1 cellular context compared by ENCODE assay signal in the genomic region with DNA sequence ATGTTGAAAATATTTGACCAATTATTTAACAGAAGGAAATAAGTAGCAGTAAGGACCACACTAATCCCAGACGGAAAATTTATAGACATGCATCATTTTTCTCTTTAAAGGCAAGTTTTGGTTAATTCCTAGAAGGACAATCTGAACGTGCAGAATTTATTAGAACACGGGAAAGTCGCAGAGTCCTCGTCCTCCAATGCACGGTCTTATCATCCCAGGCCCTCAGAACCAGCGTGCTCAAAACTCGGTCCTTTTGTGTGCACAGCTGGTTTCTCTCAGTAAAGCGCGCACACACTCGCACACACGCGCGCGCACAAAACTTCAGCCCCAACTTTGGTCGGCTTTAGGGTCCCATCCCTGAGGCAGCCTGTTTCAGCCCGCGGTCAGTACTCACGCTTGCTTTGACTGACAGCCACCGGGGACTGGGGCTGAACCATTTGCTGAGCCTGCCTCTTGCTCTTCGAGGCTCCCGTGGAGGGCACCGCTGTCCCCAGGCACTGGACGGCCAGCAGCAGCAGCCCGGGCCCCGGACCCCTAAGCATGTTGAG.
TF ChIP-seq lines count a peak whose summit lies in the region.

No MANE protein-coding gene starts in this region.

TF ChIP-seq in IMR-90, 13 proteins besides CTCF, POLR2A, EP300 and RAD21:
- TF ChIP-seq FOS (IDR thresholded peaks at IDR 0.05; ENCODE audit: low read depth, low read length) (no peak), CEBPB (IDR thresholded peaks at IDR 0.05; ENCODE audit: low read depth, low read length) (no peak), MAZ (IDR thresholded peaks at IDR 0.05; ENCODE audit: borderline replicate concordance, low read depth, low read length) (no peak), RCOR1 (IDR thresholded peaks at IDR 0.05; ENCODE audit: insufficient replicate concordance, low read length) (no peak), CHD1 (IDR thresholded peaks at IDR 0.05; ENCODE audit: low read depth, low read length) (0 out of 2 replicates have a peak, but pooled peaks have one; percentile 26), RFX5 (IDR thresholded peaks at IDR 0.05; ENCODE audit: low read depth, low read length) (no peak), BHLHE40 (IDR thresholded peaks at IDR 0.05; ENCODE audit: low read depth, low read length) (no peak), MXI1 (IDR thresholded peaks at IDR 0.05; ENCODE audit: borderline replicate concordance, low read depth, low read length) (peak; percentile 71), SMC3 (IDR thresholded peaks at IDR 0.05; ENCODE audit: low read depth, low read length) (no peak), NFE2L2 (IDR thresholded peaks at IDR 0.05; ENCODE audit: low read depth, low read length) (no peak), MAFK (IDR thresholded peaks at IDR 0.05; ENCODE audit: low read depth, low read length) (no peak)
- TF ChIP-seq, protein P1, sequence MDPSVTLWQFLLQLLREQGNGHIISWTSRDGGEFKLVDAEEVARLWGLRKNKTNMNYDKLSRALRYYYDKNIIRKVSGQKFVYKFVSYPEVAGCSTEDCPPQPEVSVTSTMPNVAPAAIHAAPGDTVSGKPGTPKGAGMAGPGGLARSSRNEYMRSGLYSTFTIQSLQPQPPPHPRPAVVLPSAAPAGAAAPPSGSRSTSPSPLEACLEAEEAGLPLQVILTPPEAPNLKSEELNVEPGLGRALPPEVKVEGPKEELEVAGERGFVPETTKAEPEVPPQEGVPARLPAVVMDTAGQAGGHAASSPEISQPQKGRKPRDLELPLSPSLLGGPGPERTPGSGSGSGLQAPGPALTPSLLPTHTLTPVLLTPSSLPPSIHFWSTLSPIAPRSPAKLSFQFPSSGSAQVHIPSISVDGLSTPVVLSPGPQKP (IDR thresholded peaks at IDR 0.05; ENCODE audit: borderline replicate concordance, low read depth, low read length) = no peak
- TF ChIP-seq, protein P2, sequence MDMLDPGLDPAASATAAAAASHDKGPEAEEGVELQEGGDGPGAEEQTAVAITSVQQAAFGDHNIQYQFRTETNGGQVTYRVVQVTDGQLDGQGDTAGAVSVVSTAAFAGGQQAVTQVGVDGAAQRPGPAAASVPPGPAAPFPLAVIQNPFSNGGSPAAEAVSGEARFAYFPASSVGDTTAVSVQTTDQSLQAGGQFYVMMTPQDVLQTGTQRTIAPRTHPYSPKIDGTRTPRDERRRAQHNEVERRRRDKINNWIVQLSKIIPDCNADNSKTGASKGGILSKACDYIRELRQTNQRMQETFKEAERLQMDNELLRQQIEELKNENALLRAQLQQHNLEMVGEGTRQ (IDR thresholded peaks at IDR 0.05; ENCODE audit: low read depth, low read length) = no peak
